Comparison of ENCODE assay signal across 1 cellular context in genomic region chr11:18618341-18619025, GRCh38.
TF ChIP-seq lines count a peak whose summit lies in the region.

No MANE protein-coding gene starts in this region.

TF ChIP-seq in GM12878, 131 proteins besides CTCF, POLR2A, EP300 and RAD21:
- TF ChIP-seq ETV6 (conservative IDR thresholded peaks at IDR 0.05 in 1 of 2, IDR thresholded peaks at IDR 0.05 in 1 of 2; ENCODE audit: borderline replicate concordance in 1 of 2, low read depth in 1 of 2) (peak in 1 of 2 experiments; percentile 1; a peak in 1 of 4 replicates), TCF3 (IDR thresholded peaks at IDR 0.05; ENCODE audit: borderline replicate concordance, insufficient read depth, low read depth, low read length) (no peak), DPF2 (IDR thresholded peaks at IDR 0.05) (no peak)
